In the genomic region with DNA sequence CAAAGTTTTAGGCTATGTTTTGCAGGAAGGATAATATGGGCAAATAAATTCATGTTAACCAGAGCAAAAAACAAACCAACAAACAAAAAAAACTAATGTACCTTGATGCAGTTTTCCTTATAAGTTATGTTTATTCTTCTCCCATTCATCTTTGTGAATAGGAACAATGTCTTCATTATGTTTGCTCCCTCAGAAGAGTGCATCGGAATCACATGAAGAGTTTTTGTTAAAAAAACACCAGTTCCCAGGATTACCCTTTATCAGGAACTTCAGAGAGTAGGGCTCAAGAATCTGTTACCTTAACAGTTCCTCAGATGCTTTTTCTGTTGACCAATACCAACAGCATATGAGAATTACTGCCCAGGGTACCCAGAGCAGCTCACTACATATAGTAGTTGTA, we compare ENCODE assay signal across 25 cellular contexts. TPM values are rescaled to one million over a fixed set of nuclear protein-coding genes. Genes with fewer than 3 reads are reported as not detected.
A peak's percentile ranks its signal among the peaks of the same experiment; 100 is the strongest.
DNase-seq lines count a peak whose midpoint lies in the region; ATAC-seq, FAIRE-seq and TF ChIP-seq lines count a peak whose summit lies in the region.
"Had no signal": no experiment of that assay in that cellular context is flagged by ENCODE, and none has a peak within 500 bp of the region (broad histone marks: within the 10 kb centered on the region; RNA-seq: fewer than 3 reads in every experiment).

No MANE protein-coding gene starts in this region.

- H3K79me2 ChIP-seq in osteoblast (ENCODE audit: insufficient read depth, low read length), result no peaks in the 10 kb centered on the region

- TF ChIP-seq CTCF in D721Med (IDR thresholded peaks at IDR 0.05; ENCODE audit: insufficient read depth, missing control alignments), result no peak
- no peak for TF ChIP-seq CTCF in osteoblast (IDR thresholded peaks at IDR 0.05; ENCODE audit: extremely low read depth, low read depth, low read length)

- FAIRE-seq in D721Med (lab: Jason Lieb, UNC), result peak; percentile 67
- FAIRE-seq: A549, G401.6, GM12892, GM19239, H1 had no signal

- no peak overlapping the region for H3K4me2 ChIP-seq in osteoblast (ENCODE audit: insufficient read depth, low read length)
- H3K4me2 ChIP-seq: A549; BLaER1 treated with 17β-estradiol and CSF1 and Interleukin-3, amounts not matched to agents 10 nM and 100 nM had no signal

- H3K4me1 ChIP-seq in osteoblast (ENCODE audit: insufficient read depth, low read length), result peaks cover 12% of the 10 kb centered on the region
- H3K4me1 ChIP-seq: A549, BE2C had no signal

- DNase-seq in D721Med (ENCODE audit: insufficient read length, low spot score) (no peak), epithelial cell of prostate (ENCODE audit: low read depth, low spot score) (no peak), osteoblast (ENCODE audit: insufficient read length, low spot score, missing footprints) (peak; percentile 47), hippocampal formation (lab: John Stamatoyannopoulos, UW) (no peak)
- DNase-seq: 8988T; ACHN; AML-193; BE2C; Calu3; CD4-positive, alpha-beta T cell; CD8-positive, alpha-beta memory T cell; COR-L47; DMS153; DND-41; H7; HCEC 1CT had no signal

- no peak overlapping the region for H3K4me3 ChIP-seq in osteoblast (ENCODE audit: insufficient read depth, low read length)
- H3K4me3 ChIP-seq: A549; BLaER1 treated with 17β-estradiol and CSF1 and Interleukin-3, amounts not matched to agents 10 nM and 100 nM; GM23248 had no signal

- H2AFZ ChIP-seq in osteoblast (ENCODE audit: low read length), result no peak overlapping the region
- H2AFZ ChIP-seq: GM23248 had no signal

- no peaks in the 10 kb centered on the region for H3K36me3 ChIP-seq in osteoblast (ENCODE audit: insufficient read depth, low read length)
- H3K36me3 ChIP-seq: BE2C; BLaER1 treated with 17β-estradiol and CSF1 and Interleukin-3, amounts not matched to agents 10 nM and 100 nM had no signal

- ATAC-seq in GM18867 (IDR thresholded peaks at IDR 0.05; ENCODE audit: unreplicated experiment), result no peak
- no peak for ATAC-seq in HG02610 (IDR thresholded peaks at IDR 0.05; ENCODE audit: unreplicated experiment)
- ATAC-seq: A549 had no signal

- H3K27me3 ChIP-seq in osteoblast (ENCODE audit: insufficient read depth, low read length), result no peaks in the 10 kb centered on the region
- H3K27me3 ChIP-seq: BE2C; BLaER1 treated with 17β-estradiol and CSF1 and Interleukin-3, amounts not matched to agents 10 nM and 100 nM had no signal

- H3K27ac ChIP-seq in epithelial cell of prostate (peak overlapping the region; percentile 23), osteoblast (ENCODE audit: low read depth, low read length) (no peak overlapping the region)
- H3K27ac ChIP-seq: A549; BLaER1 treated with 17β-estradiol and CSF1 and Interleukin-3, amounts not matched to agents 10 nM and 100 nM; GM23248 had no signal

- H3K9me3 ChIP-seq in osteoblast (ENCODE audit: low read depth, low read length), result no peaks in the 10 kb centered on the region
- H3K9me3 ChIP-seq: A549, BE2C had no signal

- no peaks in the 10 kb centered on the region for H4K20me1 ChIP-seq in osteoblast (ENCODE audit: insufficient read depth, low read length)
- H4K20me1 ChIP-seq: BLaER1 treated with 17β-estradiol and CSF1 and Interleukin-3, amounts not matched to agents 10 nM and 100 nM had no signal

RNA-seq across cellular contexts. Expression of a gene that starts 14.6 kb away (rescaled TPM):
- 40.5 and 52.2 TPM in 2 replicates for total RNA-seq in osteoblast
